In genomic region chr11:131218542-131218941, GRCh38 we compare ENCODE assay signal across 2 cellular contexts.
TF ChIP-seq lines count a peak whose summit lies in the region.

No MANE protein-coding gene starts in this region.

TF ChIP-seq in GM23338, 12 proteins besides CTCF, POLR2A, EP300 and RAD21:
- TF ChIP-seq ZNF331 (CRISPR knock-in tag; IDR thresholded peaks at IDR 0.05; ENCODE audit: low read depth) (no peak), ETS1 (IDR thresholded peaks at IDR 0.05) (no peak), ZNF462 (CRISPR knock-in tag; IDR thresholded peaks at IDR 0.05) (peak; percentile 28; the same call in 1 of the 2 replicates)

TF ChIP-seq in H1, 55 proteins besides CTCF, POLR2A, EP300 and RAD21:
- TF ChIP-seq, protein P1, sequence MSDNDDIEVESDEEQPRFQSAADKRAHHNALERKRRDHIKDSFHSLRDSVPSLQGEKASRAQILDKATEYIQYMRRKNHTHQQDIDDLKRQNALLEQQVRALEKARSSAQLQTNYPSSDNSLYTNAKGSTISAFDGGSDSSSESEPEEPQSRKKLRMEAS (IDR thresholded peaks at IDR 0.05) = peak; percentile 65; the same call in 1 of the 2 replicates
- peak; percentile 82 for TF ChIP-seq TEAD4 (IDR thresholded peaks at IDR 0.05; ENCODE audit: low read depth, low read length)
- no peak for TF ChIP-seq SP4 (IDR thresholded peaks at IDR 0.05; ENCODE audit: low read length)
TF ChIP-seq in H1: peak in this region for 2.
